ENCODE assay signal across 14 cellular contexts in the genomic region with DNA sequence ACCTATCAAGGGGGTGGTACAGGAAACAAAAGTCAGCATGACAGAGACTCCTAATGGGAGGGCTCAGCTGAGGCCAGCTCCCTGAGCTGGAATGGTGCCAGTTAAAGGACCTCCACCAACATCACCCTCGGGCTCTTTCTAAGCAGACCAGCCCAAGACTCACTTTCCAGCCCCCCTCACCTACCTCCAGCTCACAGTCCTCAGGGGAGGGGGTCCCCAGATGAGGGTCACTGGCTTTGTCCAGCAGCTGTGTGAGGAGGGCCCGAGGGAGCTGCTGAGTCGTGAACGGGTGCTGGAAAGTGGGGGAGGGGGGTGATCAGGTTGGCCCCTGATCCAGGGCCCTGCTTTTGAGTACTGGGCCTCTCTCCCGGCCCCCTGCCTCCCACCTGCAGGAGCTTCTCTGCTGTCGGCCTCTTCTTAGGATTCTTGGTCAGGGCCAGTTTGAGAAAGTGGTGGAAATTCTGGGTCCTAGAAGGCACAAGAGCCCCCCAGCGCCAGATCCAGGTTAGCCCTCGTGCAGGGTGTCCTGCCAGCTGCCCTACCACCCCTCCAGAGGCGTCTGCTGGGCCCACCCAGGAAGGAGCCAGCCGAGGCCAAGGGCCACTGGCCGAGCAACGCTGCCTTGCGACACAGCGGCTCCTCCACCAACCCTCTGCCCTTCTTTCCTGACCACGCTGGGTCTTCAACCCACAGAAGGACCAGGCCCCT. TPM values are rescaled to one million over a fixed set of nuclear protein-coding genes. Genes with fewer than 3 reads are reported as not detected.
DNase-seq lines count a peak whose midpoint lies in the region; ATAC-seq lines count a peak whose summit lies in the region.
"Had no signal": no experiment of that assay in that cellular context is flagged by ENCODE, and none has a peak within 500 bp of the region (broad histone marks: within the 10 kb centered on the region; RNA-seq: fewer than 3 reads in every experiment).

No MANE protein-coding gene starts in this region.

- H3K18ac ChIP-seq in neuronal stem cell (ENCODE audit: low read length), result no peak overlapping the region

- peaks cover 7% of the 10 kb centered on the region for H3K79me1 ChIP-seq in neuronal stem cell (ENCODE audit: low read depth, low read length)

- H2BK120ac ChIP-seq in neuronal stem cell (ENCODE audit: low read depth, low read length), result no peak overlapping the region

- H4K8ac ChIP-seq in neuronal stem cell (ENCODE audit: low read depth, low read length), result no peak overlapping the region

- H2BK15ac ChIP-seq in neuronal stem cell (ENCODE audit: low read length), result no peak overlapping the region

- H3K27me3 Mint-ChIP-seq in activated naive CD8-positive, alpha-beta T cell treated with anti-CD3 and anti-CD28 coated beads for 36 hours, result no peaks in the 10 kb centered on the region

- no peak overlapping the region for H3K4me3 Mint-ChIP-seq in activated naive CD8-positive, alpha-beta T cell treated with anti-CD3 and anti-CD28 coated beads for 36 hours

- H3K27me3 ChIP-seq in neuronal stem cell (ENCODE audit: control insufficient read depth in 3 of 3, insufficient read depth in 3 of 3, low read depth in 1 of 3, low read length in 3 of 3), result no peaks in the 10 kb centered on the region
- H3K27me3 ChIP-seq: testis had no signal

- no peak for ATAC-seq in GM21576 (IDR thresholded peaks at IDR 0.05; ENCODE audit: unreplicated experiment)

- peak overlapping the region; percentile 21 for H3K27ac Mint-ChIP-seq in activated naive CD8-positive, alpha-beta T cell treated with anti-CD3 and anti-CD28 coated beads for 36 hours

- H2AK5ac ChIP-seq in neuronal stem cell (ENCODE audit: low read depth, low read length), result peak overlapping the region; percentile 19

- H3K27ac ChIP-seq in neuronal stem cell (replicated peaks; ENCODE audit: low read length), result no peak overlapping the region

- H3K36me3 Mint-ChIP-seq in activated naive CD8-positive, alpha-beta T cell treated with anti-CD3 and anti-CD28 coated beads for 36 hours, result peaks cover 7% of the 10 kb centered on the region

- no peaks in the 10 kb centered on the region for H3K9me3 ChIP-seq in neuronal stem cell (replicated peaks in 1 of 2; ENCODE audit: control insufficient read depth in 2 of 2, insufficient read depth in 1 of 2, low read depth in 1 of 2, low read length in 2 of 2)
- H3K9me3 ChIP-seq: testis had no signal

- peaks cover 7 to 10% of the 10 kb centered on the region in 2 donors for H3K4me1 ChIP-seq in neuronal stem cell (ENCODE audit: control insufficient read depth in 2 of 2, insufficient read depth in 1 of 2, low read depth in 1 of 2, low read length in 2 of 2)

- H2AFZ ChIP-seq in neuronal stem cell (ENCODE audit: low read length), result no peak overlapping the region

- H3K9ac ChIP-seq in neuronal stem cell (ENCODE audit: low read depth, low read length, poor library complexity), result no peak overlapping the region

- no peak overlapping the region for H3K23ac ChIP-seq in neuronal stem cell (ENCODE audit: low read depth, low read length, poor library complexity)

- DNase-seq in NCI-H345 treated with DMSO at 0.1 percent for 48 hours (lab: John Stamatoyannopoulos, UW; ENCODE audit: unreplicated experiment) (peak; percentile 4), NCI-H345 (lab: John Stamatoyannopoulos, UW) (no peak), HT1080 (ENCODE audit: low read depth) (peak; percentile 19), neuronal stem cell (ENCODE audit: low spot score) (no peak), NCI-H2171 (lab: John Stamatoyannopoulos, UW) (no peak)
- no peak for DNase-seq in activated naive CD8-positive, alpha-beta T cell treated with anti-CD3 and anti-CD28 coated beads for 36 hours
- no peak for DNase-seq in activated effector memory CD4-positive, alpha-beta T cell treated with anti-CD3 and anti-CD28 coated beads, Interleukin-2, amount 50 U/mL, for 16 hours
- DNase-seq: activated CD8-positive, alpha-beta memory T cell treated with anti-CD3 and anti-CD28 coated beads for 24 hours; cortex of kidney; DMS 273 treated with DMSO at 0.1 percent for 48 hours; foreskin fibroblast; NCI-H1417 treated with DMSO at 0.1 percent for 48 hours; testis had no signal

- H4K91ac ChIP-seq in neuronal stem cell (ENCODE audit: low read depth, low read length, poor library complexity), result no peak overlapping the region

- peaks cover 24% of the 10 kb centered on the region for H3K4me1 Mint-ChIP-seq in activated naive CD8-positive, alpha-beta T cell treated with anti-CD3 and anti-CD28 coated beads for 36 hours

- H2BK5ac ChIP-seq in neuronal stem cell (ENCODE audit: low read length), result no peak overlapping the region

- peaks cover 12 to 14% of the 10 kb centered on the region in 2 donors for H3K36me3 ChIP-seq in neuronal stem cell (replicated peaks in 1 of 2; ENCODE audit: control insufficient read depth in 2 of 2, insufficient read depth in 2 of 2, low read length in 2 of 2)

- H3K4ac ChIP-seq in neuronal stem cell (ENCODE audit: low read length), result no peak overlapping the region

- H3K9me3 Mint-ChIP-seq in activated naive CD8-positive, alpha-beta T cell treated with anti-CD3 and anti-CD28 coated beads for 36 hours, result no peaks in the 10 kb centered on the region

- no peak overlapping the region for H3K4me3 ChIP-seq in neuronal stem cell (ENCODE audit: low read length in 2 of 2)
- H3K4me3 ChIP-seq: testis had no signal

- H3K14ac ChIP-seq in neuronal stem cell (ENCODE audit: low read length), result no peak overlapping the region

- no peak overlapping the region for H3K4me2 ChIP-seq in neuronal stem cell (ENCODE audit: insufficient read depth, low read length, poor library complexity, severe bottlenecking)

- WGBS in neuronal stem cell (ENCODE audit: extremely low coverage in 2 of 2, insufficient read length in 2 of 2, insufficient replicate concordance in 1 of 2), 2 donors, result no CpG with 5 or more reads among the region's 15 CpGs

- no peak overlapping the region for H2BK12ac ChIP-seq in neuronal stem cell (ENCODE audit: low read length)

RNA-seq across cellular contexts. Expression of gene MAP4K2, which starts 2.9 kb away (rescaled TPM):
- total RNA-seq in HT1080 (2014; rRNA removed; shearing (Covaris generic)), result 19.2 and 23.3 TPM in 2 replicates
- polyA plus RNA-seq in HT1080 (2015; cell fraction: cytosol; rRNA removed), result 13.7 and 22.1 TPM in 2 replicates
- polyA plus RNA-seq in HT1080 (2015; cell fraction: nucleus; rRNA removed), result 26.9 and 31.6 TPM in 2 replicates
- 10 to 100 TPM; 60.4 to 63.8 TPM for total RNA-seq in activated naive CD8-positive, alpha-beta T cell treated with anti-CD3 and anti-CD28 coated beads for 36 hours
- polyA plus RNA-seq in neuronal stem cell (2013, experiment 1 of 2), result 11.1 TPM
- 11.6 TPM for polyA plus RNA-seq in neuronal stem cell (2013, experiment 2 of 2)

RNA-seq across cellular contexts. Expression of gene MEN1, which starts 10.3 kb away (rescaled TPM):
- 22.3 and 34.1 TPM in 2 replicates for total RNA-seq in HT1080 (2014; rRNA removed; shearing (Covaris generic))
- 49.3 and 56.7 TPM in 2 replicates for polyA plus RNA-seq in HT1080 (2015; cell fraction: cytosol; rRNA removed)
- polyA plus RNA-seq in HT1080 (2015; cell fraction: nucleus; rRNA removed), result 71.2 and 75.4 TPM in 2 replicates
- 10 to 100 TPM; 35.8 to 37.0 TPM for total RNA-seq in activated naive CD8-positive, alpha-beta T cell treated with anti-CD3 and anti-CD28 coated beads for 36 hours
- 59.7 TPM for polyA plus RNA-seq in neuronal stem cell (2013, experiment 1 of 2)
- 59.7 TPM for polyA plus RNA-seq in neuronal stem cell (2013, experiment 2 of 2)

RNA-seq across cellular contexts. Expression of gene SF1, which starts 21.7 kb away (rescaled TPM):
- total RNA-seq in HT1080 (2014; rRNA removed; shearing (Covaris generic)), result 110 and 153 TPM in 2 replicates
- polyA plus RNA-seq in HT1080 (2015; cell fraction: cytosol; rRNA removed), result 165 and 231 TPM in 2 replicates
- polyA plus RNA-seq in HT1080 (2015; cell fraction: nucleus; rRNA removed), result 334 and 342 TPM in 2 replicates
- 100 to 1,000 TPM; 453 to 463 TPM for total RNA-seq in activated naive CD8-positive, alpha-beta T cell treated with anti-CD3 and anti-CD28 coated beads for 36 hours
- 214 TPM for polyA plus RNA-seq in neuronal stem cell (2013, experiment 1 of 2)
- polyA plus RNA-seq in neuronal stem cell (2013, experiment 2 of 2), result 215 TPM

RNA-seq across cellular contexts. Expression of gene PYGM, which starts 40.3 kb away (rescaled TPM):
- 0.02 TPM in 1 of 2 replicates, not detected in the other for total RNA-seq in HT1080 (2014; rRNA removed; shearing (Covaris generic))
- not detected in 2 replicates for polyA plus RNA-seq in HT1080 (2015; cell fraction: cytosol; rRNA removed)
- 0.09 and 0.11 TPM in 2 replicates for polyA plus RNA-seq in HT1080 (2015; cell fraction: nucleus; rRNA removed)
- 1 to 10 TPM; 1.6 to 1.8 TPM for total RNA-seq in activated naive CD8-positive, alpha-beta T cell treated with anti-CD3 and anti-CD28 coated beads for 36 hours
- polyA plus RNA-seq in neuronal stem cell (2013, experiment 1 of 2), result 1.3 TPM
- 1.3 TPM for polyA plus RNA-seq in neuronal stem cell (2013, experiment 2 of 2)

RNA-seq across cellular contexts. Expression of gene CDC42BPG, which starts 44.4 kb away (rescaled TPM):
- total RNA-seq in HT1080 (2014; rRNA removed; shearing (Covaris generic)), result 0.13 and 0.23 TPM in 2 replicates
- 0.01 and 0.05 TPM in 2 replicates for polyA plus RNA-seq in HT1080 (2015; cell fraction: cytosol; rRNA removed)
- 0.14 TPM in 2 replicates for polyA plus RNA-seq in HT1080 (2015; cell fraction: nucleus; rRNA removed)
- under 1 TPM; 0.46 to 0.54 TPM for total RNA-seq in activated naive CD8-positive, alpha-beta T cell treated with anti-CD3 and anti-CD28 coated beads for 36 hours
- 1.1 TPM for polyA plus RNA-seq in neuronal stem cell (2013, experiment 1 of 2)
- polyA plus RNA-seq in neuronal stem cell (2013, experiment 2 of 2), result 1.1 TPM

Comparison
In these comparisons a context has a peak if more than half of its experiments do, and no peak if none do; other contexts are left out.
1. DNase-seq: peak in NCI-H345 treated with DMSO at 0.1 percent for 48 hours (single experiment) and HT1080 (single experiment); none in NCI-H345 (single experiment), activated naive CD8-positive, alpha-beta T cell treated with anti-CD3 and anti-CD28 coated beads for 36 hours (single experiment), neuronal stem cell (single experiment), activated effector memory CD4-positive, alpha-beta T cell treated with anti-CD3 and anti-CD28 coated beads, Interleukin-2, amount 50 U/mL, for 16 hours (single experiment) and NCI-H2171 (single experiment).